In genomic region chr15:99631256-99631655, GRCh38 we compare ENCODE assay signal across 8 cellular contexts.
DNase-seq lines count a peak whose midpoint lies in the region; ATAC-seq, FAIRE-seq and TF ChIP-seq lines count a peak whose summit lies in the region.

No MANE protein-coding gene starts in this region.

- TF ChIP-seq EP300 in sigmoid colon (IDR thresholded peaks at IDR 0.05), result no peak

- no peaks in the 10 kb centered on the region for H3K9me2 ChIP-seq in SU-DHL-6 (replicated peaks; ENCODE audit: insufficient read depth, low read length)

- peak overlapping the region; percentile 52; the same call in 1 of the 2 replicates for H3K27ac ChIP-seq in SU-DHL-6 (ENCODE audit: low read depth, low read length)
- H3K27ac ChIP-seq in sigmoid colon, result peak overlapping the region; percentile 25 to 36 (median 32)
- no peak overlapping the region for H3K27ac ChIP-seq in WERI-Rb-1

- WGBS in sigmoid colon, 2 donors, result 18 to 53% methylated on average over 2 of the region's 2 CpGs

- H3K36me3 Mint-ChIP-seq in activated CD4-positive, alpha-beta memory T cell treated with anti-CD3 and anti-CD28 coated beads, Interleukin-2, amount 10 ng/mL, durations not matched to agents 7 days and 5 days (ENCODE audit: low read depth), result peaks cover 39% of the 10 kb centered on the region

- peaks cover 11% of the 10 kb centered on the region; the same call in 1 of the 2 replicates for H3K36me3 ChIP-seq in SU-DHL-6 (ENCODE audit: low read length)
- H3K36me3 ChIP-seq in sigmoid colon, result no peaks in the 10 kb centered on the region
- H3K36me3 ChIP-seq in WERI-Rb-1, result peaks cover 19% of the 10 kb centered on the region

- peaks cover 11% of the 10 kb centered on the region for H3K4me1 Mint-ChIP-seq in activated CD4-positive, alpha-beta memory T cell treated with anti-CD3 and anti-CD28 coated beads, Interleukin-2, amount 10 ng/mL, durations not matched to agents 7 days and 5 days

- no peaks in the 10 kb centered on the region for H4K20me1 ChIP-seq in SU-DHL-6 (ENCODE audit: low read depth, low read length)

- DNase-seq in GM19239 (ENCODE audit: insufficient read length, low spot score), result peak; percentile 22
- no peak for DNase-seq in sigmoid colon
- no peak for DNase-seq in WERI-Rb-1
- DNase-seq in activated CD4-positive, alpha-beta memory T cell treated with anti-CD3 and anti-CD28 coated beads, Interleukin-2, amount 10 ng/mL, durations not matched to agents 7 days and 5 days, result no peak
- DNase-seq in retina, result no peak
- DNase-seq in middle frontal gyrus (ENCODE audit: extremely low spot score, low spot score), result no peak

- TF ChIP-seq CTCF in SU-DHL-6 (IDR thresholded peaks at IDR 0.05; ENCODE audit: insufficient read depth, low read length, poor library complexity, severe bottlenecking), result no peak
- TF ChIP-seq CTCF in sigmoid colon (IDR thresholded peaks at IDR 0.05), result no peak
- no peak for TF ChIP-seq CTCF in WERI-Rb-1 (IDR thresholded peaks at IDR 0.05; ENCODE audit: low read depth, low read length)

- H3K27me3 ChIP-seq in SU-DHL-6 (ENCODE audit: low read length), result no peaks in the 10 kb centered on the region
- no peaks in the 10 kb centered on the region for H3K27me3 ChIP-seq in sigmoid colon
- H3K27me3 ChIP-seq in WERI-Rb-1 (ENCODE audit: insufficient read depth, low read depth, severe bottlenecking), result no peaks in the 10 kb centered on the region

- ATAC-seq in HG03025 (IDR thresholded peaks at IDR 0.05; ENCODE audit: low FRiP score, unreplicated experiment), result peak; percentile 93

- FAIRE-seq in GM19239 (lab: Jason Lieb, UNC), result peak; percentile 96

- peak overlapping the region; percentile 28 for H3K9ac ChIP-seq in SU-DHL-6 (ENCODE audit: low read length)

- peaks cover 12% of the 10 kb centered on the region for H3K9me3 Mint-ChIP-seq in activated CD4-positive, alpha-beta memory T cell treated with anti-CD3 and anti-CD28 coated beads, Interleukin-2, amount 10 ng/mL, durations not matched to agents 7 days and 5 days

- no peak overlapping the region for H3K4me3 Mint-ChIP-seq in activated CD4-positive, alpha-beta memory T cell treated with anti-CD3 and anti-CD28 coated beads, Interleukin-2, amount 10 ng/mL, durations not matched to agents 7 days and 5 days

- POLR2A ChIA-PET in activated CD4-positive, alpha-beta memory T cell treated with anti-CD3 and anti-CD28 coated beads, Interleukin-2, amount 10 ng/mL, durations not matched to agents 7 days and 5 days (lab: Charles Lee), result no interaction called here

- no peak overlapping the region for H3K27ac Mint-ChIP-seq in activated CD4-positive, alpha-beta memory T cell treated with anti-CD3 and anti-CD28 coated beads, Interleukin-2, amount 10 ng/mL, durations not matched to agents 7 days and 5 days

- no peaks in the 10 kb centered on the region for H3K27me3 Mint-ChIP-seq in activated CD4-positive, alpha-beta memory T cell treated with anti-CD3 and anti-CD28 coated beads, Interleukin-2, amount 10 ng/mL, durations not matched to agents 7 days and 5 days

- peaks cover 4% of the 10 kb centered on the region; the same call in 1 of the 2 replicates for H3F3A ChIP-seq in SU-DHL-6 (ENCODE audit: insufficient read depth)

- intact Hi-C loops in sigmoid colon (cut with DNase I), result no loop called here

- peak overlapping the region; percentile 71 for H3K4me2 ChIP-seq in SU-DHL-6 (ENCODE audit: low read depth, low read length, poor library complexity, severe bottlenecking)

- H3K4me1 ChIP-seq in sigmoid colon, result peaks cover 0 to 43% (median 19%) of the 10 kb centered on the region in 4 donors

- no peak for TF ChIP-seq POLR2A in sigmoid colon (IDR thresholded peaks at IDR 0.05)

- peaks cover 44% of the 10 kb centered on the region for H3K79me2 ChIP-seq in SU-DHL-6 (ENCODE audit: insufficient read depth, low read length)

- peak overlapping the region; percentile 35 for H3K4me3 ChIP-seq in SU-DHL-6 (ENCODE audit: insufficient read depth, low read length, poor library complexity, severe bottlenecking)
- H3K4me3 ChIP-seq in sigmoid colon, result no peak overlapping the region
- H3K4me3 ChIP-seq in WERI-Rb-1 (ENCODE audit: low read depth, low read length), result no peak overlapping the region

- CTCF ChIA-PET in activated CD4-positive, alpha-beta memory T cell treated with anti-CD3 and anti-CD28 coated beads, Interleukin-2, amount 10 ng/mL, durations not matched to agents 7 days and 5 days (lab: Charles Lee), result no interaction called here

- no peaks in the 10 kb centered on the region for H3K9me3 ChIP-seq in SU-DHL-6 (ENCODE audit: insufficient read depth, low read length)
- no peaks in the 10 kb centered on the region for H3K9me3 ChIP-seq in sigmoid colon
- no peaks in the 10 kb centered on the region for H3K9me3 ChIP-seq in WERI-Rb-1 (ENCODE audit: severe bottlenecking)

- H2AFZ ChIP-seq in SU-DHL-6 (ENCODE audit: low read depth, low read length, severe bottlenecking), result no peak overlapping the region
